8 cellular contexts compared by ENCODE assay signal in the genomic region with DNA sequence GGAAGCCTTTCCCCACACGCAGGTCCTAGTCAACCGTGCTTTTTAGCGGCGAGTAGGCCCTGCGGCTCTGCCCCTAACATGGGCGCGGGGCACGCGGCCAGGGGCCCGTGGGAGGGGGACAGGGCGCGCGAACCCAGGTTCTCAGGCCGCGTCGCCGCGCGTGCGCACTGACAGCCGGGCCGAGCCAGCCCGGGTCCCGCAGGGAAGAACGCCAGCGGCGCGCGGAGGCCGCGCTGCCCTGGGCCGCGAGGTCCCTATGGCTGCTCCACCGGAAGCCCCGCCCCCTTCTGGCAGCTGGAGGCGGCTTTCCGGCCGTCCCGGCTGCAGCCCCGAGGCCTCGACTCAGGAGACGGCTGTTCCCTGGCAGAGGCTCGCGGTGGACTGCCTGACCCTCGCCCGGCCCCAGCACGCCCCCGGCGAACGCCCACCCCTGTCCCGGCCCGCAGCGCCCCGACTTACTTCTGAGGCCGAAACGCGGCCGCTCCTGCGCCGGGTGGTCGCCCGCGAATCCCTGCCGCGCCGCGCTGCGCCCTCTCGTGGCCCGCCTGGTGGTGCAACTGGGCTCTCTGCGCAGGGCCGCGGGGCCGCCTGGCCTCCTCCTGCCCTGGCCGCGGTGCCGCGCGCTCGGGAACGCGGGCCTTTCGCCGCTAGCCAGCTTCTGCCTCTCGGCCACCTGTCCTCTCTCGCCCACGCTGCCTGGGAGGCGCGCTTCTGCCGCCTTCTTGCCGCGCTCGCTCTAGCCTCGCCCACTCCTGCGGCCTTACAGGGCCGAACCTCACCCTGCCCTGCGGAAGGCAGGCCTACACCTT. TPM values are rescaled to one million over a fixed set of nuclear protein-coding genes. Genes with fewer than 3 reads are reported as not detected.
A peak's percentile ranks its signal among the peaks of the same experiment; 100 is the strongest.
DNase-seq lines count a peak whose midpoint lies in the region; ATAC-seq and TF ChIP-seq lines count a peak whose summit lies in the region.

No MANE protein-coding gene starts in this region.

- DNase-seq in DMS53 (lab: John Stamatoyannopoulos, UW) (peak; percentile 95), IMR-90 (peak; percentile 90), OCI-LY7 (ENCODE audit: low spot score) (peak; percentile 84), activated T-cell treated with anti-CD3 and anti-CD28 coated beads for 4 hours (peak; percentile 68), epithelial cell of esophagus (ENCODE audit: low read depth) (peak; percentile 90), mucosa of gallbladder (ENCODE audit: low spot score) (peak; percentile 92)
- peak; percentile 85 for DNase-seq in stimulated activated CD8-positive, alpha-beta memory T cell treated with anti-CD3 and anti-CD28 coated beads, Interleukin-4, amount 100 ng/mL, for 24 hours (ENCODE audit: low read depth)

- H4K8ac ChIP-seq in IMR-90 (ENCODE audit: low read depth in 2 of 2, low read length in 2 of 2) = peak overlapping the region; percentile 91 to 100

- TF ChIP-seq POLR2A in IMR-90 (IDR thresholded peaks at IDR 0.05; ENCODE audit: low read depth, low read length) = no peak

- peak overlapping the region; percentile 52; the same call in 1 of the 2 replicates for H3K23ac ChIP-seq in IMR-90 (ENCODE audit: low read depth, low read length)

- intact Hi-C loops in IMR-90 (cut with micrococcal nuclease) = loop anchor here (1.0 to 2.0 kb wide), 2 partner anchors 83 to 486 kb away; partner anchors contain the start of genes PIGP and TTC3
- intact Hi-C loops in OCI-LY7 (cut with micrococcal nuclease; ENCODE audit: unreplicated experiment) = loop anchor here (1.0 to 5.0 kb wide), 2 partner anchors 13 to 82 kb away; partner anchors contain the start of genes PIGP and TTC3

- H3K4me3 ChIP-seq in IMR-90 (ENCODE audit: insufficient read depth, low read depth, low read length) (peak overlapping the region; percentile 44), OCI-LY7 (ENCODE audit: low read depth, low read length, poor library complexity, severe bottlenecking) (peak overlapping the region; percentile 70), epithelial cell of esophagus (ENCODE audit: low read length) (peak overlapping the region; percentile 52)

- BruUV-seq in IMR-90 (replicated peaks; lab: Mats Ljungman, UMichigan) (no TSS peak), OCI-LY7 (replicated peaks; lab: Mats Ljungman, UMichigan) (no TSS peak)

- peaks cover 0 to 8% of the 10 kb centered on the region in 2 experiments; a peak in 1 of 4 replicates for H3K79me1 ChIP-seq in IMR-90 (ENCODE audit: low read depth in 1 of 2, low read length in 2 of 2)

- H3K14ac ChIP-seq in IMR-90 (replicated peaks; ENCODE audit: low read depth, low read length) = peak overlapping the region; percentile 93

- H3K9ac ChIP-seq in IMR-90 (ENCODE audit: low read depth, low read length) = peak overlapping the region; percentile 77

- CTCF ChIA-PET in IMR-90 (lab: Yijun Ruan, JAX) = interaction anchor here (0.6 to 1.0 kb wide), 8 partner anchors 10 to 351 kb away, joined by 3 to 7 read pairs (median 3); no protein-coding TSS in a partner anchor
- CTCF ChIA-PET in OCI-LY7 (lab: Charles Lee; ENCODE audit: unreplicated experiment) = interaction anchor here (1.9 kb wide), 1 partner anchor 13 kb away, joined by 6 read pairs; no protein-coding TSS in a partner anchor

- peak; percentile 44 for TF ChIP-seq RAD21 in IMR-90 (IDR thresholded peaks at IDR 0.05; ENCODE audit: low read length)

- WGBS in IMR-90 (ENCODE audit: extremely low coverage in 2 of 2, insufficient read length in 1 of 2), 2 experiments = 1% methylated on average over 43 of the region's 97 CpGs; no CpG with 5 or more reads in 1 of the 2 experiments

- H3K18ac ChIP-seq in IMR-90 (ENCODE audit: low read depth, low read length) = peak overlapping the region; percentile 3; the same call in 1 of the 2 replicates

- dilution Hi-C loops in IMR-90 (cut with HindIII; ENCODE audit: low sequenced_read_pairs, unreplicated experiment) = no loop called here

- no peaks in the 10 kb centered on the region; the same call in 1 of the 2 replicates for H3K27me3 ChIP-seq in IMR-90 (ENCODE audit: control insufficient read depth, insufficient read depth, low read length)

- H2BK5ac ChIP-seq in IMR-90 (ENCODE audit: low read depth, low read length, poor library complexity, severe bottlenecking) = peak overlapping the region; percentile 79

- H3K9me2 ChIP-seq in OCI-LY7 (ENCODE audit: insufficient read depth, low read length) = no peaks in the 10 kb centered on the region

- H3K4me2 ChIP-seq in IMR-90 (ENCODE audit: low read depth, low read length) (peak overlapping the region; percentile 61), OCI-LY7 (ENCODE audit: low read length) (peak overlapping the region; percentile 73)

- no peaks in the 10 kb centered on the region for H3K79me2 ChIP-seq in OCI-LY7 (ENCODE audit: insufficient read depth, low read depth, low read length)

- H3K56ac ChIP-seq in IMR-90 (ENCODE audit: extremely low read depth, insufficient read depth, low read length) = peak overlapping the region; percentile 69; the same call in 1 of the 2 replicates

- peak overlapping the region; percentile 98 for H2AFZ ChIP-seq in IMR-90 (replicated peaks; ENCODE audit: low read length, poor library complexity)
- H2AFZ ChIP-seq in OCI-LY7 (ENCODE audit: low read length) = peak overlapping the region; percentile 91

- POLR2A ChIA-PET in IMR-90 (lab: Charles Lee; ENCODE audit: unreplicated experiment) = no interaction called here
- POLR2A ChIA-PET in OCI-LY7 (lab: Charles Lee) = interaction anchor here (0.6 to 1.4 kb wide), 4 partner anchors 13 to 25 kb away, joined by 3 to 4 read pairs (median 4); partner anchors contain the start of gene HLCS

- in situ Hi-C loops in IMR-90 (cut with MboI; ENCODE audit: low sequenced_read_pairs) = no loop called here

- H3K9me3 ChIP-seq in IMR-90 (ENCODE audit: control insufficient read depth, insufficient read depth, low read length) (peaks cover 2% of the 10 kb centered on the region; the same call in 1 of the 2 replicates), OCI-LY7 (ENCODE audit: low read length) (no peaks in the 10 kb centered on the region)

- peak overlapping the region; percentile 62 for H4K5ac ChIP-seq in IMR-90 (ENCODE audit: low read depth, low read length)

- no peaks in the 10 kb centered on the region for H4K20me1 ChIP-seq in IMR-90 (ENCODE audit: insufficient read depth, low read length)
- no peaks in the 10 kb centered on the region for H4K20me1 ChIP-seq in OCI-LY7 (ENCODE audit: insufficient read depth, low read length)

- H4K91ac ChIP-seq in IMR-90 (ENCODE audit: insufficient read depth, low read depth, low read length) = peak overlapping the region; percentile 55; the same call in 1 of the 2 replicates

- ATAC-seq in GM21529 (IDR thresholded peaks at IDR 0.05; ENCODE audit: unreplicated experiment) = peak; percentile 90
- ATAC-seq in IMR-90 (ENCODE audit: low read depth) = peak; percentile 98

- no peaks in the 10 kb centered on the region for H3K36me3 ChIP-seq in IMR-90 (ENCODE audit: control insufficient read depth, insufficient read depth, low read length)
- no peaks in the 10 kb centered on the region for H3K36me3 ChIP-seq in OCI-LY7 (ENCODE audit: insufficient read depth, low read length)

- H2BK20ac ChIP-seq in IMR-90 (ENCODE audit: low read depth, low read length) = peak overlapping the region; percentile 10; the same call in 1 of the 2 replicates

- H2BK15ac ChIP-seq in IMR-90 (ENCODE audit: low read depth, low read length) = 0 out of 3 replicates have a peak overlapping the region, but pooled peaks have one; percentile 23

- peak overlapping the region; percentile 86 for H3K4ac ChIP-seq in IMR-90 (ENCODE audit: low read depth, low read length)

- peak overlapping the region; percentile 84 for H2BK120ac ChIP-seq in IMR-90 (ENCODE audit: low read depth, low read length)

- H3K4me1 ChIP-seq in IMR-90 (ENCODE audit: control insufficient read depth, insufficient read depth, low read length) (peaks cover 6% of the 10 kb centered on the region; the same call in 1 of the 2 replicates), OCI-LY7 (ENCODE audit: insufficient read depth, low read length, poor library complexity, severe bottlenecking) (peaks cover 12% of the 10 kb centered on the region)

- 0 out of 2 replicates have a peak, but pooled peaks cover 7% of the 10 kb centered on the region for H3K9me1 ChIP-seq in IMR-90 (ENCODE audit: insufficient read depth, low read length)

- peak overlapping the region; percentile 80 for H3K27ac ChIP-seq in IMR-90 (ENCODE audit: insufficient read depth, low read length)
- no peak overlapping the region for H3K27ac ChIP-seq in OCI-LY7 (ENCODE audit: low read depth, low read length, poor library complexity, severe bottlenecking)

- H2AK5ac ChIP-seq in IMR-90 (ENCODE audit: low read depth, low read length) = peak overlapping the region; percentile 84

- TF ChIP-seq CTCF in IMR-90 (conservative IDR thresholded peaks at IDR 0.05; ENCODE audit: low read depth, low read length) = peak; percentile 78
- peak; percentile 78 for TF ChIP-seq CTCF in OCI-LY7 (conservative IDR thresholded peaks at IDR 0.05; ENCODE audit: low read length)
- peak; percentile 31 for TF ChIP-seq CTCF in epithelial cell of esophagus (IDR thresholded peaks at IDR 0.05; ENCODE audit: insufficient read depth, low read depth, low read length, missing control alignments)

- H2AK9ac ChIP-seq in IMR-90 (replicated peaks; ENCODE audit: low read depth, low read length, poor library complexity) = peak overlapping the region; percentile 53

TF ChIP-seq in IMR-90, 13 proteins besides CTCF, POLR2A, EP300 and RAD21 (continues in another document):
- TF ChIP-seq MXI1 (IDR thresholded peaks at IDR 0.05; ENCODE audit: borderline replicate concordance, low read depth, low read length) = peak; percentile 37; the same call in 1 of the 2 replicates
- TF ChIP-seq FOS (IDR thresholded peaks at IDR 0.05; ENCODE audit: low read depth, low read length) = no peak
- TF ChIP-seq RFX5 (IDR thresholded peaks at IDR 0.05; ENCODE audit: low read depth, low read length) = no peak
- peak; percentile 57; the same call in 1 of the 2 replicates for TF ChIP-seq SMC3 (IDR thresholded peaks at IDR 0.05; ENCODE audit: low read depth, low read length)
- TF ChIP-seq RCOR1 (IDR thresholded peaks at IDR 0.05; ENCODE audit: insufficient replicate concordance, low read length) = peak; percentile 25
- no peak for TF ChIP-seq CHD1 (IDR thresholded peaks at IDR 0.05; ENCODE audit: low read depth, low read length)

RNA-seq across cellular contexts. Expression of gene RIPPLY3, which starts 16.6 kb away (rescaled TPM):
- total RNA-seq in IMR-90 (2012; rRNA removed) (not detected in 2 replicates), OCI-LY7 (2022) (not detected in 2 replicates), mucosa of gallbladder (0.20 TPM)
- polyA plus RNA-seq in IMR-90 (2012; rRNA removed) = 0.07 and 0.10 TPM in 2 replicates
- polyA plus RNA-seq in IMR-90 (2012; cell fraction: cytosol; rRNA removed) = 0.03 and 0.05 TPM in 2 replicates
- polyA plus RNA-seq in IMR-90 (2012; cell fraction: nucleus; rRNA removed; ENCODE audit: low replicate concordance) = 0.04 TPM in 1 of 2 replicates, not detected in the other
- total RNA-seq in OCI-LY7 (2014; rRNA removed; shearing (Covaris generic)) = not detected in 2 replicates

RNA-seq across cellular contexts. Expression of gene HLCS, which starts 23.4 kb away (rescaled TPM):
- 18.1 and 21.0 TPM in 2 replicates for total RNA-seq in IMR-90 (2012; rRNA removed)
- 8.6 and 10.6 TPM in 2 replicates for polyA plus RNA-seq in IMR-90 (2012; rRNA removed)
- 4.1 and 5.8 TPM in 2 replicates for polyA plus RNA-seq in IMR-90 (2012; cell fraction: cytosol; rRNA removed)
- polyA plus RNA-seq in IMR-90 (2012; cell fraction: nucleus; rRNA removed; ENCODE audit: low replicate concordance) = 4.2 and 15.2 TPM in 2 replicates
- total RNA-seq in OCI-LY7 (2014; rRNA removed; shearing (Covaris generic)) = 12.0 and 13.7 TPM in 2 replicates
- 20.9 and 24.2 TPM in 2 replicates for total RNA-seq in OCI-LY7 (2022)
- total RNA-seq in mucosa of gallbladder = 15.5 TPM
